24 cellular contexts compared by ENCODE assay signal in genomic region chr21:28822064-28822402, GRCh38.
A peak's percentile ranks its signal among the peaks of the same experiment; 100 is the strongest.
DNase-seq lines count a peak whose midpoint lies in the region; ATAC-seq, FAIRE-seq and TF ChIP-seq lines count a peak whose summit lies in the region.
"Had no signal": no experiment of that assay in that cellular context is flagged by ENCODE, and none has a peak within 500 bp of the region (broad histone marks: within the 10 kb centered on the region; RNA-seq: fewer than 3 reads in every experiment).

No MANE protein-coding gene starts in this region.

- no peak overlapping the region for H3K27ac Mint-ChIP-seq in activated naive CD8-positive, alpha-beta T cell treated with anti-CD3 and anti-CD28 coated beads for 36 hours
- H3K27ac Mint-ChIP-seq: IgD-negative memory B cell had no signal

- POLR2A ChIA-PET in Panc1 (lab: Charles Lee): no interaction called here

- intact Hi-C loops in Panc1 (cut with micrococcal nuclease; ENCODE audit: unreplicated experiment) (no loop called here), pancreas (cut with DNase I) (no loop called here), testis (cut with DNase I; ENCODE audit: low total_unique reads) (no loop called here)

- TF ChIP-seq POLR2A in testis (IDR thresholded peaks at IDR 0.05): no peak

- no peak for DNase-seq in Panc1 (ENCODE audit: low read depth, low spot score)
- DNase-seq in coronary artery (ENCODE audit: low spot score): no peak
- DNase-seq in pancreas: no peak
- no peak for DNase-seq in testis
- no peak for DNase-seq in activated naive CD4-positive, alpha-beta T cell treated with anti-CD3 and anti-CD28 coated beads, Interleukin-2, amount 50 U/mL, for 16 hours
- DNase-seq in NCI-H82 treated with DMSO at 0.1 percent for 48 hours (lab: John Stamatoyannopoulos, UW; ENCODE audit: unreplicated experiment): no peak
- DNase-seq in brain microvascular endothelial cell: no peak
- DNase-seq in activated naive CD8-positive, alpha-beta T cell treated with anti-CD3 and anti-CD28 coated beads for 36 hours: no peak
- DNase-seq: DND-41; GDM1; Kasumi-1; NCI-H1105; NCI-H1694; NCI-H345; NCI-H69; NK-92 treated with Interleukin-12 subunit alpha and Interleukin-12 subunit beta, amount 100 ng/mL, for 24 hours; RPMI8226 had no signal

- in situ Hi-C loops in Panc1 (cut with HindIII; ENCODE audit: low pct_unique_long_range_greater_than_20kb, low sequenced_read_pairs): no loop called here
- in situ Hi-C loops in brain microvascular endothelial cell (cut with HindIII; ENCODE audit: low pct_ligation_motif_present, low sequenced_read_pairs): no loop called here

- BruUV-seq in Panc1 (replicated peaks; lab: Mats Ljungman, UMichigan): no TSS peak

- H3K36me3 Mint-ChIP-seq in activated naive CD8-positive, alpha-beta T cell treated with anti-CD3 and anti-CD28 coated beads for 36 hours: peaks cover 2% of the 10 kb centered on the region

- no peaks in the 10 kb centered on the region for H3K9me3 Mint-ChIP-seq in activated naive CD8-positive, alpha-beta T cell treated with anti-CD3 and anti-CD28 coated beads for 36 hours
- H3K9me3 Mint-ChIP-seq: IgD-negative memory B cell had no signal

- peaks cover 1% of the 10 kb centered on the region for H3K4me1 Mint-ChIP-seq in activated naive CD8-positive, alpha-beta T cell treated with anti-CD3 and anti-CD28 coated beads for 36 hours
- H3K4me1 Mint-ChIP-seq: IgD-negative memory B cell had no signal

- H3K9me3 ChIP-seq in Panc1 (ENCODE audit: control insufficient read depth, insufficient read depth, low read depth, low read length) (no peaks in the 10 kb centered on the region), pancreas (no peaks in the 10 kb centered on the region), testis (no peaks in the 10 kb centered on the region)
- H3K9me3 ChIP-seq: A549; BLaER1 treated with 17β-estradiol and CSF1 and Interleukin-3, amounts not matched to agents 10 nM and 100 nM; HAP-1 had no signal

- no peaks in the 10 kb centered on the region for H3K27me3 ChIP-seq in Panc1 (ENCODE audit: control insufficient read depth, insufficient read depth, low read length)
- H3K27me3 ChIP-seq in pancreas: no peaks in the 10 kb centered on the region
- no peaks in the 10 kb centered on the region for H3K27me3 ChIP-seq in testis
- H3K27me3 ChIP-seq in brain microvascular endothelial cell (replicated peaks): no peaks in the 10 kb centered on the region
- H3K27me3 ChIP-seq: BLaER1 treated with 17β-estradiol and CSF1 and Interleukin-3, amounts not matched to agents 10 nM and 100 nM had no signal

- TF ChIP-seq CTCF in Panc1 (IDR thresholded peaks at IDR 0.05): no peak
- TF ChIP-seq CTCF in coronary artery (IDR thresholded peaks at IDR 0.05): no peak
- no peak for TF ChIP-seq CTCF in pancreas (IDR thresholded peaks at IDR 0.05)
- no peak for TF ChIP-seq CTCF in testis (IDR thresholded peaks at IDR 0.05)
- no peak for TF ChIP-seq CTCF in brain microvascular endothelial cell (IDR thresholded peaks at IDR 0.05; ENCODE audit: low read depth, low read length, missing control alignments)

- no peaks in the 10 kb centered on the region for H3K27me3 Mint-ChIP-seq in activated naive CD8-positive, alpha-beta T cell treated with anti-CD3 and anti-CD28 coated beads for 36 hours

- CTCF ChIA-PET in Panc1 (lab: Charles Lee): no interaction called here

- ATAC-seq in Panc1 (no peak), pancreas (no peak)
- ATAC-seq: A549, GM12878 had no signal

- no peaks in the 10 kb centered on the region for H3K36me3 ChIP-seq in Panc1 (ENCODE audit: control insufficient read depth, insufficient read depth, low read length)
- no peaks in the 10 kb centered on the region for H3K36me3 ChIP-seq in pancreas
- no peaks in the 10 kb centered on the region for H3K36me3 ChIP-seq in testis (ENCODE audit: low read depth, missing control alignments)
- no peaks in the 10 kb centered on the region for H3K36me3 ChIP-seq in brain microvascular endothelial cell (replicated peaks)
- H3K36me3 ChIP-seq: BLaER1 treated with 17β-estradiol and CSF1 and Interleukin-3, amounts not matched to agents 10 nM and 100 nM; HAP-1 had no signal

- peaks cover 3% of the 10 kb centered on the region; the same call in 1 of the 2 replicates for H3K4me1 ChIP-seq in Panc1 (ENCODE audit: control insufficient read depth, insufficient read depth, low read length)
- peaks cover 0 to 5% (median 0%) of the 10 kb centered on the region in 3 donors for H3K4me1 ChIP-seq in pancreas
- H3K4me1 ChIP-seq in testis: peaks cover 17% of the 10 kb centered on the region
- H3K4me1 ChIP-seq: A549; BLaER1 treated with 17β-estradiol and CSF1 and Interleukin-3, amounts not matched to agents 10 nM and 100 nM; HAP-1 had no signal

- no peak overlapping the region for H3K4me3 Mint-ChIP-seq in activated naive CD8-positive, alpha-beta T cell treated with anti-CD3 and anti-CD28 coated beads for 36 hours
- H3K4me3 Mint-ChIP-seq: IgD-negative memory B cell had no signal

- peak; percentile 43 for FAIRE-seq in pancreas (lab: Jason Lieb, UNC)
- FAIRE-seq: A549, GM12878, HTR-8/SVneo had no signal

- H3K27ac ChIP-seq in Panc1 (ENCODE audit: low read length): peak overlapping the region; percentile 34; the same call in 1 of the 2 replicates
- H3K27ac ChIP-seq in coronary artery: peak overlapping the region; percentile 63 to 71
- H3K27ac ChIP-seq in pancreas: no peak overlapping the region
- H3K27ac ChIP-seq in testis: peak overlapping the region; percentile 76 to 77
- H3K27ac ChIP-seq in brain microvascular endothelial cell: no peak overlapping the region
- H3K27ac ChIP-seq: A549; BLaER1 treated with 17β-estradiol and CSF1 and Interleukin-3, amounts not matched to agents 10 nM and 100 nM; HL-60 had no signal

- H3K4me3 ChIP-seq in Panc1 (ENCODE audit: low read depth in 2 of 2, low read length in 2 of 2) (no peak overlapping the region), coronary artery (no peak overlapping the region), pancreas (no peak overlapping the region), testis (no peak overlapping the region), brain microvascular endothelial cell (ENCODE audit: low read depth, low read length) (no peak overlapping the region)
- H3K4me3 ChIP-seq: A549; BLaER1 treated with 17β-estradiol and CSF1 and Interleukin-3, amounts not matched to agents 10 nM and 100 nM; GM12878; HAP-1 had no signal

Comparison
In these comparisons a context has a peak if more than half of its experiments do, and no peak if none do; other contexts are left out.
1. H3K27ac ChIP-seq: peak in Panc1 (single experiment), coronary artery (2 of 2) and testis (2 of 2); none in pancreas (0 of 4) and brain microvascular endothelial cell (single experiment).